ENCODE assay signal across 28 cellular contexts in the genomic region with DNA sequence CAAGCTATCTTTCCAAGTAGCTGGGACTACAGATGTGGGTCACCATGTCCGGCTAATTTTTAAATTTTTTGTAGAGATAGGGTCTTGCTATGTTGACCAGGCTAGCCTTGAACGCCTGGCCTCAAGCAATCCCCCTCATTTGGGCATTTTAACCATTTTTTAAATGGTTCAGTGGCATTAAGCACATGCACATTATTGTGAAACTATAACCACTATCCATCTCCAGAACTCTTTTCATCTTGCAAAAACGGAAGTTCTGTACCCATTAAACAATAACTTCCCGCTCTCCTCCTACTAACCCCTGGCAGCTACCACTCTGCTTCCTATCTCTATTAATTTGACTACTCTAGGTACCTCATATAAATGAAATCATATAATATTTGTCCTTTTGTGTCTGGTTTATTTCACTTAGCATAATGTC. TPM values are rescaled to one million over a fixed set of nuclear protein-coding genes. Genes with fewer than 3 reads are reported as not detected.
A peak's percentile ranks its signal among the peaks of the same experiment; 100 is the strongest.
DNase-seq lines count a peak whose midpoint lies in the region; ATAC-seq and TF ChIP-seq lines count a peak whose summit lies in the region.
"Had no signal": no experiment of that assay in that cellular context is flagged by ENCODE, and none has a peak within 500 bp of the region (broad histone marks: within the 10 kb centered on the region; RNA-seq: fewer than 3 reads in every experiment).

No MANE protein-coding gene starts in this region.

- intact Hi-C loops in left lung (cut with DNase I), result no loop called here

- H3K36me3 ChIP-seq in HEK293 (ENCODE audit: control insufficient read depth in 2 of 2, insufficient read depth in 1 of 2, low read length in 2 of 2) (no peaks in the 10 kb centered on the region), left lung (no peaks in the 10 kb centered on the region)
- H3K36me3 ChIP-seq: gastroesophageal sphincter, pancreas had no signal

- peaks cover 38% of the 10 kb centered on the region for H3K4me1 Mint-ChIP-seq in activated T-helper 17 cell treated with anti-CD3 and anti-CD28 coated beads, Interleukin-2, amount 50 U/mL, for 72 hours
- H3K4me1 Mint-ChIP-seq in chondrocyte (ENCODE audit: low read depth), result no peaks in the 10 kb centered on the region
- H3K4me1 Mint-ChIP-seq: neural crest cell had no signal

- no peaks in the 10 kb centered on the region for H3K27me3 Mint-ChIP-seq in activated T-helper 17 cell treated with anti-CD3 and anti-CD28 coated beads, Interleukin-2, amount 50 U/mL, for 72 hours
- H3K27me3 Mint-ChIP-seq in chondrocyte (ENCODE audit: low read depth), result no peaks in the 10 kb centered on the region

- no peak overlapping the region for H3K27ac ChIP-seq in HEK293 (ENCODE audit: extremely low read depth, low read depth, low read length)
- H3K27ac ChIP-seq in left lung, result peak overlapping the region in 1 of 2 donors; percentile 64
- H3K27ac ChIP-seq in foreskin keratinocyte, result no peak overlapping the region
- H3K27ac ChIP-seq: gastroesophageal sphincter, KMS-11, pancreas had no signal

- DNase-seq in AML-193 (lab: John Stamatoyannopoulos, UW) (peak; percentile 87 to 89), NOMO-1 treated with dmso at 0.1 percent for 144 hours (lab: John Stamatoyannopoulos, UW; ENCODE audit: unreplicated experiment) (peak; percentile 81), NAMALWA (ENCODE audit: low spot score) (no peak), left lung (no peak), foreskin keratinocyte (no peak), chondrocyte (ENCODE audit: low spot score) (no peak)
- DNase-seq: activated CD4-positive, alpha-beta T cell treated with anti-CD3 and anti-CD28 coated beads, Interleukin-2, amount 50 U/mL, for 4 hours; activated CD8-positive, alpha-beta memory T cell treated with anti-CD3 and anti-CD28 coated beads, Interleukin-2, amount 50 U/mL, for 48 hours; activated naive CD4-positive, alpha-beta T cell treated with anti-CD3 and anti-CD28 coated beads, Interleukin-2, amount 10 ng/mL, durations not matched to agents 7 days and 5 days; amniotic stem cell; DMS 273 treated with DMSO at 0.1 percent for 48 hours; EL; H7; MM.1S; NCI-H146; NCI-H345; NCI-H748 treated with DMSO at 0.1 percent for 48 hours; pancreas; retina; stimulated activated naive B cell treated with anti-CD40 and anti-IgM and Interleukin-4, amounts not matched to agents 10 μg/mL and 1 μg/mL and 100 μg/mL, for 72 hours had no signal

- TF ChIP-seq CTCF in HEK293 (tag by site-specific recombination; IDR thresholded peaks at IDR 0.05) (no peak), left lung (IDR thresholded peaks at IDR 0.05) (no peak), foreskin keratinocyte (conservative IDR thresholded peaks at IDR 0.05) (no peak), chondrocyte (IDR thresholded peaks at IDR 0.05) (no peak)

- peaks cover 4% of the 10 kb centered on the region for H3K9me3 Mint-ChIP-seq in activated T-helper 17 cell treated with anti-CD3 and anti-CD28 coated beads, Interleukin-2, amount 50 U/mL, for 72 hours
- peaks cover 3% of the 10 kb centered on the region for H3K9me3 Mint-ChIP-seq in chondrocyte (ENCODE audit: low read depth)
- H3K9me3 Mint-ChIP-seq: activated naive CD4-positive, alpha-beta T cell treated with anti-CD3 and anti-CD28 coated beads, Interleukin-2, amount 10 ng/mL, durations not matched to agents 7 days and 5 days; neural crest cell; stimulated activated naive B cell treated with anti-CD40 and anti-IgM and Interleukin-4, amounts not matched to agents 10 μg/mL and 1 μg/mL and 100 μg/mL, for 72 hours had no signal

- no peak for ATAC-seq in activated T-helper 17 cell treated with anti-CD3 and anti-CD28 coated beads, Interleukin-2, amount 50 U/mL, for 72 hours (replicated peaks)
- ATAC-seq in left lung, result no peak
- no peak for ATAC-seq in foreskin keratinocyte
- ATAC-seq: gastroesophageal sphincter; GM12878; pancreas; stimulated activated naive B cell treated with anti-CD40 and anti-IgM and Interleukin-4, amounts not matched to agents 10 μg/mL and 1 μg/mL and 100 μg/mL, for 72 hours had no signal

- POLR2A ChIA-PET in HEK293 (lab: Yijun Ruan, JAX), result no interaction called here

- H3K4me3 ChIP-seq in HEK293 (ENCODE audit: low read depth, low read length), result no peak overlapping the region
- no peak overlapping the region for H3K4me3 ChIP-seq in left lung
- H3K4me3 ChIP-seq: gastroesophageal sphincter, GM12878, pancreas, skin epidermis had no signal

- peaks cover 5% of the 10 kb centered on the region for H3K36me3 Mint-ChIP-seq in activated T-helper 17 cell treated with anti-CD3 and anti-CD28 coated beads, Interleukin-2, amount 50 U/mL, for 72 hours (ENCODE audit: low read depth)
- no peaks in the 10 kb centered on the region for H3K36me3 Mint-ChIP-seq in chondrocyte (ENCODE audit: low read depth)
- H3K36me3 Mint-ChIP-seq: activated naive CD4-positive, alpha-beta T cell treated with anti-CD3 and anti-CD28 coated beads, Interleukin-2, amount 10 ng/mL, durations not matched to agents 7 days and 5 days; stimulated activated naive B cell treated with anti-CD40 and anti-IgM and Interleukin-4, amounts not matched to agents 10 μg/mL and 1 μg/mL and 100 μg/mL, for 72 hours had no signal

- peak overlapping the region; percentile 35 for H3K4me3 Mint-ChIP-seq in activated T-helper 17 cell treated with anti-CD3 and anti-CD28 coated beads, Interleukin-2, amount 50 U/mL, for 72 hours
- H3K4me3 Mint-ChIP-seq in chondrocyte (ENCODE audit: unreplicated experiment), result no peak overlapping the region
- H3K4me3 Mint-ChIP-seq: activated naive CD4-positive, alpha-beta T cell treated with anti-CD3 and anti-CD28 coated beads, Interleukin-2, amount 10 ng/mL, durations not matched to agents 7 days and 5 days; neural crest cell; stimulated activated naive B cell treated with anti-CD40 and anti-IgM and Interleukin-4, amounts not matched to agents 10 μg/mL and 1 μg/mL and 100 μg/mL, for 72 hours; T-helper 1 cell treated with Interleukin-12 subunit alpha and Interleukin-12 subunit beta and Interleukin-4 antibody, amounts not matched to agents 30 μg/mL and 1 μg/mL, for 36 hours had no signal

- H3K27me3 ChIP-seq in left lung, result no peaks in the 10 kb centered on the region
- no peaks in the 10 kb centered on the region for H3K27me3 ChIP-seq in foreskin keratinocyte
- H3K27me3 ChIP-seq: gastroesophageal sphincter, pancreas had no signal

- H3K27ac Mint-ChIP-seq in activated T-helper 17 cell treated with anti-CD3 and anti-CD28 coated beads, Interleukin-2, amount 50 U/mL, for 72 hours, result peak overlapping the region; percentile 14
- no peak overlapping the region for H3K27ac Mint-ChIP-seq in chondrocyte (ENCODE audit: unreplicated experiment)
- H3K27ac Mint-ChIP-seq: activated naive CD4-positive, alpha-beta T cell treated with anti-CD3 and anti-CD28 coated beads, Interleukin-2, amount 10 ng/mL, durations not matched to agents 7 days and 5 days; stimulated activated naive B cell treated with anti-CD40 and anti-IgM and Interleukin-4, amounts not matched to agents 10 μg/mL and 1 μg/mL and 100 μg/mL, for 72 hours; T-helper 1 cell treated with Interleukin-12 subunit alpha and Interleukin-12 subunit beta and Interleukin-4 antibody, amounts not matched to agents 30 μg/mL and 1 μg/mL, for 36 hours had no signal

- no peaks in the 10 kb centered on the region for H3K9me3 ChIP-seq in HEK293 (ENCODE audit: control insufficient read depth, insufficient read depth, low read depth, low read length)
- H3K9me3 ChIP-seq in left lung, result no peaks in the 10 kb centered on the region
- H3K9me3 ChIP-seq: gastroesophageal sphincter, pancreas had no signal

- H3K4me1 ChIP-seq in HEK293 (ENCODE audit: control insufficient read depth, insufficient read depth, low read length) (no peaks in the 10 kb centered on the region), left lung (peaks cover 0 to 58% of the 10 kb centered on the region in 2 donors), foreskin keratinocyte (no peaks in the 10 kb centered on the region)

- CTCF ChIA-PET in HEK293 (lab: Yijun Ruan, JAX), result interaction anchor here (0.7 to 1.1 kb wide), 2 partner anchors 46 to 66 kb away, joined by 3 to 5 read pairs; no protein-coding TSS in a partner anchor

TF ChIP-seq in HEK293, 187 proteins besides CTCF, POLR2A, EP300 and RAD21:
- peak; percentile 26; the same call in 1 of the 2 replicates for TF ChIP-seq ZNF146 (tag by site-specific recombination; IDR thresholded peaks at IDR 0.05)
- TF ChIP-seq, protein P1, sequence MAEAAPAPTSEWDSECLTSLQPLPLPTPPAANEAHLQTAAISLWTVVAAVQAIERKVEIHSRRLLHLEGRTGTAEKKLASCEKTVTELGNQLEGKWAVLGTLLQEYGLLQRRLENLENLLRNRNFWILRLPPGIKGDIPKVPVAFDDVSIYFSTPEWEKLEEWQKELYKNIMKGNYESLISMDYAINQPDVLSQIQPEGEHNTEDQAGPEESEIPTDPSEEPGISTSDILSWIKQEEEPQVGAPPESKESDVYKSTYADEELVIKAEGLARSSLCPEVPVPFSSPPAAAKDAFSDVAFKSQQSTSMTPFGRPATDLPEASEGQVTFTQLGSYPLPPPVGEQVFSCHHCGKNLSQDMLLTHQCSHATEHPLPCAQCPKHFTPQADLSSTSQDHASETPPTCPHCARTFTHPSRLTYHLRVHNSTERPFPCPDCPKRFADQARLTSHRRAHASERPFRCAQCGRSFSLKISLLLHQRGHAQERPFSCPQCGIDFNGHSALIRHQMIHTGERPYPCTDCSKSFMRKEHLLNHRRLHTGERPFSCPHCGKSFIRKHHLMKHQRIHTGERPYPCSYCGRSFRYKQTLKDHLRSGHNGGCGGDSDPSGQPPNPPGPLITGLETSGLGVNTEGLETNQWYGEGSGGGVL (tag by site-specific recombination; IDR thresholded peaks at IDR 0.05), result no peak
- TF ChIP-seq, protein P2, sequence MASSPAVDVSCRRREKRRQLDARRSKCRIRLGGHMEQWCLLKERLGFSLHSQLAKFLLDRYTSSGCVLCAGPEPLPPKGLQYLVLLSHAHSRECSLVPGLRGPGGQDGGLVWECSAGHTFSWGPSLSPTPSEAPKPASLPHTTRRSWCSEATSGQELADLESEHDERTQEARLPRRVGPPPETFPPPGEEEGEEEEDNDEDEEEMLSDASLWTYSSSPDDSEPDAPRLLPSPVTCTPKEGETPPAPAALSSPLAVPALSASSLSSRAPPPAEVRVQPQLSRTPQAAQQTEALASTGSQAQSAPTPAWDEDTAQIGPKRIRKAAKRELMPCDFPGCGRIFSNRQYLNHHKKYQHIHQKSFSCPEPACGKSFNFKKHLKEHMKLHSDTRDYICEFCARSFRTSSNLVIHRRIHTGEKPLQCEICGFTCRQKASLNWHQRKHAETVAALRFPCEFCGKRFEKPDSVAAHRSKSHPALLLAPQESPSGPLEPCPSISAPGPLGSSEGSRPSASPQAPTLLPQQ (tag by site-specific recombination; IDR thresholded peaks at IDR 0.05), result no peak
TF ChIP-seq in HEK293: peak in this region for 1.

RNA-seq across cellular contexts. Expression of a gene that starts 4.8 kb away (rescaled TPM):
- total RNA-seq in activated T-helper 17 cell treated with anti-CD3 and anti-CD28 coated beads, Interleukin-2, amount 50 U/mL, for 72 hours, result 10 to 100 TPM; 38.2 to 41.2 TPM
- total RNA-seq in left lung (10 to 100 TPM; 45.0 to 65.3 TPM), foreskin keratinocyte (17.5 and 22.5 TPM in 2 replicates), chondrocyte (1.1 to 1.4 TPM (median 1.3 TPM) in 3 replicates)
- 5.8 and 6.3 TPM in 2 replicates for polyA plus RNA-seq in foreskin keratinocyte

Comparison
In these comparisons a context has a peak if more than half of its experiments do, and no peak if none do; other contexts are left out.
1. DNase-seq: peak in AML-193 (2 of 2) and NOMO-1 treated with dmso at 0.1 percent for 144 hours (single experiment); none in NAMALWA (single experiment), left lung (0 of 2), foreskin keratinocyte (0 of 2) and chondrocyte (single experiment).